In the genomic region with DNA sequence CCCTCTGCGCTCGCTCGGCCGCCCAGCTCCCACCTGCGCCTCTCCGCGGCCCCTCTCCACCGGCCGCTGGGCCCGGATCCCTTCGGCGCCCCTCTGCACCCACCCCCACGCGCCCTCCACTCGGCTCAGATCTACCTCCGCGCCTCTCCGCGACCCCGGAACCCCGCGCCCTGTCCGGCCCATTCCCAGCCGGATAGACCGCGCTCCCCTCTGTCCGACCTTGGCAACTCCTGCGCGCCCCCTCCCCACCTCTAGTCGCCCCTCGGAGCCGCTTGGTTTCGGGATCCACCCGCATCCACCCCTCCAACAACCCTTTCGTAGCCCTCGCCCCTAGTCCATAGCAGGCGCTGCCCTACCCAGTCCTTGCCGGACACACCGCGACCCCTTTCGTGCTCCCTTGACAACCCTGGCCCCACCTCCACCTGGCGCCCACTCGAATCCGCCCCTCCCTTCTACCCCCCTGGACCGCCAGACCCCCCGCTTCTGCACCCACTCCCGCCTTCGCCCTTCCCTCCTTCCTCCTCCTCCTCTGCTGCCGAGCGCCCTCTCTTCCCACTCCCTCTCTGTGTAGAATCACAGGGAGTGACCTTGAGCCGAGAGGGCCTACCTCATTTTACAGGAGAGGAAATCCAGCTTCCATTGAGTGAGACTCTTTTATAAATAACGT, we compare ENCODE assay signal across 8 cellular contexts. TPM values are rescaled to one million over a fixed set of nuclear protein-coding genes. Genes with fewer than 3 reads are reported as not detected.
DNase-seq lines count a peak whose midpoint lies in the region; ATAC-seq and TF ChIP-seq lines count a peak whose summit lies in the region.

No MANE protein-coding gene starts in this region.

- peaks cover 24% of the 10 kb centered on the region for H3K4me1 Mint-ChIP-seq in activated CD8-positive, alpha-beta memory T cell treated with anti-CD3 and anti-CD28 coated beads, Interleukin-2, amount 10 ng/mL, durations not matched to agents 7 days and 5 days
- peaks cover 38% of the 10 kb centered on the region for H3K4me1 Mint-ChIP-seq in activated CD8-positive, alpha-beta T cell treated with anti-CD3 and anti-CD28 coated beads for 36 hours (ENCODE audit: low read depth)
- H3K4me1 Mint-ChIP-seq in nephron progenitor cell, result peaks cover 28% of the 10 kb centered on the region

- H3K27me3 Mint-ChIP-seq in activated CD8-positive, alpha-beta memory T cell treated with anti-CD3 and anti-CD28 coated beads, Interleukin-2, amount 10 ng/mL, durations not matched to agents 7 days and 5 days, result no peaks in the 10 kb centered on the region
- no peaks in the 10 kb centered on the region for H3K27me3 Mint-ChIP-seq in activated CD8-positive, alpha-beta T cell treated with anti-CD3 and anti-CD28 coated beads for 36 hours
- peaks cover 2% of the 10 kb centered on the region for H3K27me3 Mint-ChIP-seq in nephron progenitor cell (ENCODE audit: low read depth, poor library complexity)

- DNase-seq in activated CD8-positive, alpha-beta memory T cell treated with anti-CD3 and anti-CD28 coated beads, Interleukin-2, amount 10 ng/mL, durations not matched to agents 7 days and 5 days, result no peak
- DNase-seq in activated CD8-positive, alpha-beta memory T cell treated with anti-CD3 and anti-CD28 coated beads, Interleukin-2, amount 50 U/mL, for 48 hours, result no peak
- DNase-seq in Jurkat, Clone E6-1 (ENCODE audit: low read depth, low spot score), result no peak
- no peak for DNase-seq in activated CD8-positive, alpha-beta T cell treated with anti-CD3 and anti-CD28 coated beads for 36 hours
- DNase-seq in fibroblast of villous mesenchyme (ENCODE audit: low read depth), result peak; percentile 36
- DNase-seq in nephron progenitor cell, result no peak
- no peak for DNase-seq in retina
- DNase-seq in RPMI8226, result no peak

- H3K4me3 Mint-ChIP-seq in activated CD8-positive, alpha-beta memory T cell treated with anti-CD3 and anti-CD28 coated beads, Interleukin-2, amount 10 ng/mL, durations not matched to agents 7 days and 5 days, result peak overlapping the region; percentile 86
- H3K4me3 Mint-ChIP-seq in activated CD8-positive, alpha-beta T cell treated with anti-CD3 and anti-CD28 coated beads for 36 hours, result peak overlapping the region; percentile 88
- peak overlapping the region; percentile 93 for H3K4me3 Mint-ChIP-seq in nephron progenitor cell

- POLR2A ChIA-PET in activated CD8-positive, alpha-beta T cell treated with anti-CD3 and anti-CD28 coated beads for 36 hours (lab: Charles Lee), result interaction anchor here (0.9 to 2.5 kb wide), 10 partner anchors 18 to 97 kb away, joined by 3 to 10 read pairs (median 4); partner anchors contain the start of genes CDC37L1 and PLPP6

- no peak for ATAC-seq in activated CD8-positive, alpha-beta memory T cell treated with anti-CD3 and anti-CD28 coated beads, Interleukin-2, amount 10 ng/mL, durations not matched to agents 7 days and 5 days
- peak; percentile 2 for ATAC-seq in activated CD8-positive, alpha-beta T cell treated with anti-CD3 and anti-CD28 coated beads for 36 hours

- CTCF ChIA-PET in activated CD8-positive, alpha-beta memory T cell treated with anti-CD3 and anti-CD28 coated beads, Interleukin-2, amount 10 ng/mL, durations not matched to agents 7 days and 5 days (lab: Charles Lee), result interaction anchor here (0.7 to 4.3 kb wide), 13 partner anchors 8 to 887 kb away, joined by 3 to 18 read pairs (median 4); partner anchors contain the start of genes JAK2, PLPP6, RIC1 and SPATA6L
- CTCF ChIA-PET in activated CD8-positive, alpha-beta T cell treated with anti-CD3 and anti-CD28 coated beads for 36 hours (lab: Charles Lee), result interaction anchor here (1.0 to 1.4 kb wide), 6 partner anchors 8 to 227 kb away, joined by 3 to 5 read pairs (median 4); no protein-coding TSS in a partner anchor

- H3K9me3 Mint-ChIP-seq in activated CD8-positive, alpha-beta memory T cell treated with anti-CD3 and anti-CD28 coated beads, Interleukin-2, amount 10 ng/mL, durations not matched to agents 7 days and 5 days (ENCODE audit: low read depth), result no peaks in the 10 kb centered on the region
- H3K9me3 Mint-ChIP-seq in activated CD8-positive, alpha-beta T cell treated with anti-CD3 and anti-CD28 coated beads for 36 hours, result no peaks in the 10 kb centered on the region
- no peaks in the 10 kb centered on the region for H3K9me3 Mint-ChIP-seq in nephron progenitor cell

- TF ChIP-seq CTCF in activated CD8-positive, alpha-beta T cell treated with anti-CD3 and anti-CD28 coated beads for 36 hours (IDR thresholded peaks at IDR 0.05), result no peak
- no peak for TF ChIP-seq CTCF in fibroblast of villous mesenchyme (IDR thresholded peaks at IDR 0.05; ENCODE audit: insufficient read depth, low read depth, low read length)
- no peak for TF ChIP-seq CTCF in nephron progenitor cell (IDR thresholded peaks at IDR 0.05)

- H3K4me3 ChIP-seq in Jurkat, Clone E6-1 (ENCODE audit: low read length), result peak overlapping the region; percentile 76
- H3K4me3 ChIP-seq in fibroblast of villous mesenchyme (ENCODE audit: low read depth, low read length), result peak overlapping the region; percentile 83

- intact Hi-C loops in activated CD8-positive, alpha-beta T cell treated with anti-CD3 and anti-CD28 coated beads for 36 hours (cut with micrococcal nuclease), result loop anchor here (5.0 to 10.0 kb wide), 2 partner anchors 64 to 137 kb away; partner anchors contain the start of gene CDC37L1

- peaks cover 8% of the 10 kb centered on the region for H3K36me3 Mint-ChIP-seq in activated CD8-positive, alpha-beta memory T cell treated with anti-CD3 and anti-CD28 coated beads, Interleukin-2, amount 10 ng/mL, durations not matched to agents 7 days and 5 days
- H3K36me3 Mint-ChIP-seq in activated CD8-positive, alpha-beta T cell treated with anti-CD3 and anti-CD28 coated beads for 36 hours (ENCODE audit: low read depth), result peaks cover 6% of the 10 kb centered on the region
- peaks cover 13% of the 10 kb centered on the region for H3K36me3 Mint-ChIP-seq in nephron progenitor cell (ENCODE audit: low read depth)

- H3K27ac Mint-ChIP-seq in activated CD8-positive, alpha-beta memory T cell treated with anti-CD3 and anti-CD28 coated beads, Interleukin-2, amount 10 ng/mL, durations not matched to agents 7 days and 5 days, result peak overlapping the region; percentile 52
- peak overlapping the region; percentile 86 for H3K27ac Mint-ChIP-seq in activated CD8-positive, alpha-beta T cell treated with anti-CD3 and anti-CD28 coated beads for 36 hours
- H3K27ac Mint-ChIP-seq in nephron progenitor cell, result peak overlapping the region; percentile 30

RNA-seq across cellular contexts. Expression of gene AK3, which starts 0.5 kb away (rescaled TPM):
- total RNA-seq in activated CD8-positive, alpha-beta memory T cell treated with anti-CD3 and anti-CD28 coated beads, Interleukin-2, amount 10 ng/mL, durations not matched to agents 7 days and 5 days, result 10 to 100 TPM; 35.6 to 35.8 TPM
- 41.0 TPM for polyA plus RNA-seq in Jurkat, Clone E6-1 (2012; ENCODE audit: insufficient read depth, insufficient read length)
- total RNA-seq in activated CD8-positive, alpha-beta T cell treated with anti-CD3 and anti-CD28 coated beads for 36 hours, result 10 to 100 TPM; 34.3 to 35.5 TPM
- 54.4 and 72.5 TPM in 2 replicates for total RNA-seq in fibroblast of villous mesenchyme

RNA-seq across cellular contexts. Expression of gene RCL1, which starts 51.2 kb away (rescaled TPM):
- 10 to 100 TPM; 14.3 to 20.2 TPM for total RNA-seq in activated CD8-positive, alpha-beta memory T cell treated with anti-CD3 and anti-CD28 coated beads, Interleukin-2, amount 10 ng/mL, durations not matched to agents 7 days and 5 days
- polyA plus RNA-seq in Jurkat, Clone E6-1 (2012; ENCODE audit: insufficient read depth, insufficient read length), result 28.9 TPM
- 10 to 100 TPM; 24.5 to 28.6 TPM for total RNA-seq in activated CD8-positive, alpha-beta T cell treated with anti-CD3 and anti-CD28 coated beads for 36 hours
- total RNA-seq in fibroblast of villous mesenchyme, result 9.7 and 10.4 TPM in 2 replicates

Comparison
In these comparisons a context has a peak if more than half of its experiments do, and no peak if none do; other contexts are left out.
1. H3K27ac Mint-ChIP-seq: peak in every context shown above with its lines; median percentile 86 in activated CD8-positive, alpha-beta T cell treated with anti-CD3 and anti-CD28 coated beads for 36 hours; 52 in activated CD8-positive, alpha-beta memory T cell treated with anti-CD3 and anti-CD28 coated beads, Interleukin-2, amount 10 ng/mL, durations not matched to agents 7 days and 5 days; 30 in nephron progenitor cell.